1 cellular context compared by ENCODE assay signal in genomic region chr14:76761849-76762616, GRCh38.
TF ChIP-seq lines count a peak whose summit lies in the region.

No MANE protein-coding gene starts in this region.

TF ChIP-seq in K562, 482 proteins besides CTCF, POLR2A, EP300 and RAD21 (continued from another document):
- no peak for TF ChIP-seq MGA (IDR thresholded peaks at IDR 0.05)
- no peak for TF ChIP-seq ARID2 (IDR thresholded peaks at IDR 0.05)
- TF ChIP-seq SIN3B (IDR thresholded peaks at IDR 0.05; ENCODE audit: low read depth), result no peak
- no peak for TF ChIP-seq ETV1 (tag; conservative IDR thresholded peaks at IDR 0.05; ENCODE audit: low read depth)
- no peak for TF ChIP-seq FOXO4 (CRISPR knock-in tag; IDR thresholded peaks at IDR 0.05)
- TF ChIP-seq ATF3 (IDR thresholded peaks at IDR 0.05), result no peak
- TF ChIP-seq ATF3 (CRISPR knock-in tag; conservative IDR thresholded peaks at IDR 0.05), result no peak
- TF ChIP-seq HMGXB4 (CRISPR knock-in tag; IDR thresholded peaks at IDR 0.05), result no peak
- peak; percentile 6; the same call in 1 of the 2 replicates for TF ChIP-seq ZBTB17 (CRISPR knock-in tag; IDR thresholded peaks at IDR 0.05)
- TF ChIP-seq CEBPG (CRISPR knock-in tag; IDR thresholded peaks at IDR 0.05), result no peak
- TF ChIP-seq CEBPG (tag; conservative IDR thresholded peaks at IDR 0.05 in 1 of 2, IDR thresholded peaks at IDR 0.05 in 1 of 2), result no peak
- no peak for TF ChIP-seq BRD9 (IDR thresholded peaks at IDR 0.05; ENCODE audit: low read depth, partially characterized antibody)
- TF ChIP-seq CHD7 (IDR thresholded peaks at IDR 0.05; ENCODE audit: low read depth, low read length), result no peak
- no peak for TF ChIP-seq ZNF197 (CRISPR knock-in tag; IDR thresholded peaks at IDR 0.05; ENCODE audit: low read depth)
- 0 out of 2 replicates have a peak, but pooled peaks have one; percentile 7 for TF ChIP-seq CTBP1 (IDR thresholded peaks at IDR 0.05; ENCODE audit: borderline replicate concordance)
